Comparison of ENCODE assay signal across 2 cellular contexts in the genomic region with DNA sequence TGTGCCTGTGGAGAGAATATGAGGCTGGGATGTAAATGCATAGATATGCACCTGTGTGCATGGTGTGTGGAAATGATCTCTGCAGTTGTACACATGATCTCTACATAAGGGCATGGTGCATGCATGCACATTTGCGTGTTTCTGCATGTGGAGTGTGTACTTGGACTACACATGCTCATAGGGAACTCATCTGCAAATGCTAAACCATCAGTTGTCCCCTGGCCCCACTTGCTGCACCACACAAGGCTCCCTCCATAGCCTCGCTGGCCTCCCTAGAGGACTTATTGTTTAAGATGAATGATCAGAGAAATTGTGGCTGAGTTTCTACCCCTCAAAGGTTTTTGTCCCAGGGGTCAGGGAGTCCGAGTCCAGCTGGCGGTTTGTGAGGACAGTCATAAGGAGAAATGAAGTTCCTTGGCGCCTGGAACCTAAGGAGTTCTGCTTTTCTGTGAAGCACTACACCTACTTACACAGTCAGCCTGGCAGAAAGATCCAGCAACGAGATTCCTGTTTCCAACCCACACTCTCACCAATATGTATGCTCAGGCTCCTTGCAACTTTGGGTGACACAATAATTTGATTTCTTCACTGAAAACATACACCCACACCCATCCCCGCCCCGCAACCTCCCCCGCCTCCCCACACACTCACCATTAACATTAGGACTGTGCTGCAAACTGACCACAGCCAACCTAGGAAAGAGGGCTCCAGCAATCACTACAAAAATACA.
TF ChIP-seq lines count a peak whose summit lies in the region.

No MANE protein-coding gene starts in this region.

TF ChIP-seq in GM23338, 12 proteins besides CTCF, POLR2A, EP300 and RAD21 (continued from another document and continues in another):
- TF ChIP-seq, protein P1, sequence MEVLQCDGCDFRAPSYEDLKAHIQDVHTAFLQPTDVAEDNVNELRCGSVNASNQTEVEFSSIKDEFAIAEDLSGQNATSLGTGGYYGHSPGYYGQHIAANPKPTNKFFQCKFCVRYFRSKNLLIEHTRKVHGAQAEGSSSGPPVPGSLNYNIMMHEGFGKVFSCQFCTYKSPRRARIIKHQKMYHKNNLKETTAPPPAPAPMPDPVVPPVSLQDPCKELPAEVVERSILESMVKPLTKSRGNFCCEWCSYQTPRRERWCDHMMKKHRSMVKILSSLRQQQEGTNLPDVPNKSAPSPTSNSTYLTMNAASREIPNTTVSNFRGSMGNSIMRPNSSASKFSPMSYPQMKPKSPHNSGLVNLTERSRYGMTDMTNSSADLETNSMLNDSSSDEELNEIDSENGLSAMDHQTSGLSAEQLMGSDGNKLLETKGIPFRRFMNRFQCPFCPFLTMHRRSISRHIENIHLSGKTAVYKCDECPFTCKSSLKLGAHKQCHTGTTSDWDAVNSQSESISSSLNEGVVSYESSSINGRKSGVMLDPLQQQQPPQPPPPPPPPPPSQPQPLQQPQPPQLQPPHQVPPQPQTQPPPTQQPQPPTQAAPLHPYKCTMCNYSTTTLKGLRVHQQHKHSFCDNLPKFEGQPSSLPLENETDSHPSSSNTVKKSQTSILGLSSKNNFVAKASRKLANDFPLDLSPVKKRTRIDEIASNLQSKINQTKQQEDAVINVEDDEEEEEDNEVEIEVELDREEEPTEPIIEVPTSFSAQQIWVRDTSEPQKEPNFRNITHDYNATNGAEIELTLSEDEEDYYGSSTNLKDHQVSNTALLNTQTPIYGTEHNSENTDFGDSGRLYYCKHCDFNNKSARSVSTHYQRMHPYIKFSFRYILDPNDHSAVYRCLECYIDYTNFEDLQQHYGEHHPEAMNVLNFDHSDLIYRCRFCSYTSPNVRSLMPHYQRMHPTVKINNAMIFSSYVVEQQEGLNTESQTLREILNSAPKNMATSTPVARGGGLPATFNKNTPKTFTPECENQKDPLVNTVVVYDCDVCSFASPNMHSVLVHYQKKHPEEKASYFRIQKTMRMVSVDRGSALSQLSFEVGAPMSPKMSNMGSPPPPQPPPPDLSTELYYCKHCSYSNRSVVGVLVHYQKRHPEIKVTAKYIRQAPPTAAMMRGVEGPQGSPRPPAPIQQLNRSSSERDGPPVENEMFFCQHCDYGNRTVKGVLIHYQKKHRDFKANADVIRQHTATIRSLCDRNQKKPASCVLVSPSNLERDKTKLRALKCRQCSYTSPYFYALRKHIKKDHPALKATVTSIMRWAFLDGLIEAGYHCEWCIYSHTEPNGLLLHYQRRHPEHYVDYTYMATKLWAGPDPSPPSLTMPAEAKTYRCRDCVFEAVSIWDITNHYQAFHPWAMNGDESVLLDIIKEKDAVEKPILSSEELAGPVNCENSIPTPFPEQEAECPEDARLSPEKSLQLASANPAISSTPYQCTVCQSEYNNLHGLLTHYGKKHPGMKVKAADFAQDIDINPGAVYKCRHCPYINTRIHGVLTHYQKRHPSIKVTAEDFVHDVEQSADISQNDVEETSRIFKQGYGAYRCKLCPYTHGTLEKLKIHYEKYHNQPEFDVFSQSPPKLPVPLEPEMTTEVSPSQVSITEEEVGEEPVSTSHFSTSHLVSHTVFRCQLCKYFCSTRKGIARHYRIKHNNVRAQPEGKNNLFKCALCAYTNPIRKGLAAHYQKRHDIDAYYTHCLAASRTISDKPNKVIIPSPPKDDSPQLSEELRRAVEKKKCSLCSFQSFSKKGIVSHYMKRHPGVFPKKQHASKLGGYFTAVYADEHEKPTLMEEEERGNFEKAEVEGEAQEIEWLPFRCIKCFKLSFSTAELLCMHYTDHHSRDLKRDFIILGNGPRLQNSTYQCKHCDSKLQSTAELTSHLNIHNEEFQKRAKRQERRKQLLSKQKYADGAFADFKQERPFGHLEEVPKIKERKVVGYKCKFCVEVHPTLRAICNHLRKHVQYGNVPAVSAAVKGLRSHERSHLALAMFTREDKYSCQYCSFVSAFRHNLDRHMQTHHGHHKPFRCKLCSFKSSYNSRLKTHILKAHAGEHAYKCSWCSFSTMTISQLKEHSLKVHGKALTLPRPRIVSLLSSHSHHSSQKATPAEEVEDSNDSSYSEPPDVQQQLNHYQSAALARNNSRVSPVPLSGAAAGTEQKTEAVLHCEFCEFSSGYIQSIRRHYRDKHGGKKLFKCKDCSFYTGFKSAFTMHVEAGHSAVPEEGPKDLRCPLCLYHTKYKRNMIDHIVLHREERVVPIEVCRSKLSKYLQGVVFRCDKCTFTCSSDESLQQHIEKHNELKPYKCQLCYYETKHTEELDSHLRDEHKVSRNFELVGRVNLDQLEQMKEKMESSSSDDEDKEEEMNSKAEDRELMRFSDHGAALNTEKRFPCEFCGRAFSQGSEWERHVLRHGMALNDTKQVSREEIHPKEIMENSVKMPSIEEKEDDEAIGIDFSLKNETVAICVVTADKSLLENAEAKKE (CRISPR knock-in tag; IDR thresholded peaks at IDR 0.05) = no peak
- TF ChIP-seq, protein P2, sequence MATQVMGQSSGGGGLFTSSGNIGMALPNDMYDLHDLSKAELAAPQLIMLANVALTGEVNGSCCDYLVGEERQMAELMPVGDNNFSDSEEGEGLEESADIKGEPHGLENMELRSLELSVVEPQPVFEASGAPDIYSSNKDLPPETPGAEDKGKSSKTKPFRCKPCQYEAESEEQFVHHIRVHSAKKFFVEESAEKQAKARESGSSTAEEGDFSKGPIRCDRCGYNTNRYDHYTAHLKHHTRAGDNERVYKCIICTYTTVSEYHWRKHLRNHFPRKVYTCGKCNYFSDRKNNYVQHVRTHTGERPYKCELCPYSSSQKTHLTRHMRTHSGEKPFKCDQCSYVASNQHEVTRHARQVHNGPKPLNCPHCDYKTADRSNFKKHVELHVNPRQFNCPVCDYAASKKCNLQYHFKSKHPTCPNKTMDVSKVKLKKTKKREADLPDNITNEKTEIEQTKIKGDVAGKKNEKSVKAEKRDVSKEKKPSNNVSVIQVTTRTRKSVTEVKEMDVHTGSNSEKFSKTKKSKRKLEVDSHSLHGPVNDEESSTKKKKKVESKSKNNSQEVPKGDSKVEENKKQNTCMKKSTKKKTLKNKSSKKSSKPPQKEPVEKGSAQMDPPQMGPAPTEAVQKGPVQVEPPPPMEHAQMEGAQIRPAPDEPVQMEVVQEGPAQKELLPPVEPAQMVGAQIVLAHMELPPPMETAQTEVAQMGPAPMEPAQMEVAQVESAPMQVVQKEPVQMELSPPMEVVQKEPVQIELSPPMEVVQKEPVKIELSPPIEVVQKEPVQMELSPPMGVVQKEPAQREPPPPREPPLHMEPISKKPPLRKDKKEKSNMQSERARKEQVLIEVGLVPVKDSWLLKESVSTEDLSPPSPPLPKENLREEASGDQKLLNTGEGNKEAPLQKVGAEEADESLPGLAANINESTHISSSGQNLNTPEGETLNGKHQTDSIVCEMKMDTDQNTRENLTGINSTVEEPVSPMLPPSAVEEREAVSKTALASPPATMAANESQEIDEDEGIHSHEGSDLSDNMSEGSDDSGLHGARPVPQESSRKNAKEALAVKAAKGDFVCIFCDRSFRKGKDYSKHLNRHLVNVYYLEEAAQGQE (IDR thresholded peaks at IDR 0.05; ENCODE audit: unreplicated experiment) = no peak
- TF ChIP-seq EZH2 (IDR thresholded peaks at IDR 0.05; ENCODE audit: low read depth, unreplicated experiment) = no peak
- TF ChIP-seq CREB1 (CRISPR knock-in tag; IDR thresholded peaks at IDR 0.05; ENCODE audit: low read depth) = no peak
- TF ChIP-seq NANOG (IDR thresholded peaks at IDR 0.05; ENCODE audit: borderline replicate concordance) = no peak
- TF ChIP-seq, protein P3, sequence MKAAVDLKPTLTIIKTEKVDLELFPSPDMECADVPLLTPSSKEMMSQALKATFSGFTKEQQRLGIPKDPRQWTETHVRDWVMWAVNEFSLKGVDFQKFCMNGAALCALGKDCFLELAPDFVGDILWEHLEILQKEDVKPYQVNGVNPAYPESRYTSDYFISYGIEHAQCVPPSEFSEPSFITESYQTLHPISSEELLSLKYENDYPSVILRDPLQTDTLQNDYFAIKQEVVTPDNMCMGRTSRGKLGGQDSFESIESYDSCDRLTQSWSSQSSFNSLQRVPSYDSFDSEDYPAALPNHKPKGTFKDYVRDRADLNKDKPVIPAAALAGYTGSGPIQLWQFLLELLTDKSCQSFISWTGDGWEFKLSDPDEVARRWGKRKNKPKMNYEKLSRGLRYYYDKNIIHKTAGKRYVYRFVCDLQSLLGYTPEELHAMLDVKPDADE (IDR thresholded peaks at IDR 0.05) = no peak
- no peak for TF ChIP-seq ZNF114 (CRISPR knock-in tag; IDR thresholded peaks at IDR 0.05)
- no peak for TF ChIP-seq JUNB (IDR thresholded peaks at IDR 0.05; ENCODE audit: unreplicated experiment)

TF ChIP-seq in SK-N-SH, 30 proteins besides CTCF, POLR2A, EP300 and RAD21 (continued from another document):
- TF ChIP-seq, protein P4, sequence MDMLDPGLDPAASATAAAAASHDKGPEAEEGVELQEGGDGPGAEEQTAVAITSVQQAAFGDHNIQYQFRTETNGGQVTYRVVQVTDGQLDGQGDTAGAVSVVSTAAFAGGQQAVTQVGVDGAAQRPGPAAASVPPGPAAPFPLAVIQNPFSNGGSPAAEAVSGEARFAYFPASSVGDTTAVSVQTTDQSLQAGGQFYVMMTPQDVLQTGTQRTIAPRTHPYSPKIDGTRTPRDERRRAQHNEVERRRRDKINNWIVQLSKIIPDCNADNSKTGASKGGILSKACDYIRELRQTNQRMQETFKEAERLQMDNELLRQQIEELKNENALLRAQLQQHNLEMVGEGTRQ (IDR thresholded peaks at IDR 0.05; ENCODE audit: borderline replicate concordance, low read depth, low read length) = no peak
- no peak for TF ChIP-seq FOXJ3 (CRISPR knock-in tag; IDR thresholded peaks at IDR 0.05)
- TF ChIP-seq NRF1 (IDR thresholded peaks at IDR 0.05; ENCODE audit: low read depth, low read length) = no peak
- no peak for TF ChIP-seq SIN3A (IDR thresholded peaks at IDR 0.05; ENCODE audit: borderline replicate concordance, low read depth, low read length)
- no peak for TF ChIP-seq ELF1 (IDR thresholded peaks at IDR 0.05)
- no peak for TF ChIP-seq GABPA (IDR thresholded peaks at IDR 0.05; ENCODE audit: low read depth)
- TF ChIP-seq YY1 (IDR thresholded peaks at IDR 0.05; ENCODE audit: low read depth) = no peak
- TF ChIP-seq, protein P2 (IDR thresholded peaks at IDR 0.05; ENCODE audit: low read depth, low read length) = no peak
- no peak for TF ChIP-seq GATA2 (CRISPR knock-in tag; IDR thresholded peaks at IDR 0.05)
- TF ChIP-seq, protein P5, sequence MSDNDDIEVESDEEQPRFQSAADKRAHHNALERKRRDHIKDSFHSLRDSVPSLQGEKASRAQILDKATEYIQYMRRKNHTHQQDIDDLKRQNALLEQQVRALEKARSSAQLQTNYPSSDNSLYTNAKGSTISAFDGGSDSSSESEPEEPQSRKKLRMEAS (IDR thresholded peaks at IDR 0.05; ENCODE audit: low read depth) = no peak
- TF ChIP-seq, protein P6, sequence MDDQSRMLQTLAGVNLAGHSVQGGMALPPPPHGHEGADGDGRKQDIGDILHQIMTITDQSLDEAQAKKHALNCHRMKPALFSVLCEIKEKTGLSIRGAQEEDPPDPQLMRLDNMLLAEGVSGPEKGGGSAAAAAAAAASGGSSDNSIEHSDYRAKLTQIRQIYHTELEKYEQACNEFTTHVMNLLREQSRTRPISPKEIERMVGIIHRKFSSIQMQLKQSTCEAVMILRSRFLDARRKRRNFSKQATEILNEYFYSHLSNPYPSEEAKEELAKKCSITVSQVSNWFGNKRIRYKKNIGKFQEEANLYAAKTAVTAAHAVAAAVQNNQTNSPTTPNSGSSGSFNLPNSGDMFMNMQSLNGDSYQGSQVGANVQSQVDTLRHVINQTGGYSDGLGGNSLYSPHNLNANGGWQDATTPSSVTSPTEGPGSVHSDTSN (IDR thresholded peaks at IDR 0.05) = no peak
- TF ChIP-seq FOSL2 (IDR thresholded peaks at IDR 0.05; ENCODE audit: borderline replicate concordance, low read depth) = no peak
